Comparison of ENCODE assay signal across 8 cellular contexts in genomic region chr15:94230436-94230885, GRCh38. TPM values are rescaled to one million over a fixed set of nuclear protein-coding genes. Genes with fewer than 3 reads are reported as not detected.
DNase-seq lines count a peak whose midpoint lies in the region; ATAC-seq, FAIRE-seq and TF ChIP-seq lines count a peak whose summit lies in the region.

No MANE protein-coding gene starts in this region.

- no peak for FAIRE-seq in kidney (lab: Jason Lieb, UNC)

- CTCF ChIA-PET in SK-N-SH (lab: Yijun Ruan, JAX) = interaction anchor here (1.0 to 3.6 kb wide), 7 partner anchors 8 to 111 kb away, joined by 3 to 12 read pairs (median 6); no protein-coding TSS in a partner anchor

- TF ChIP-seq RAD21 in SK-N-SH (IDR thresholded peaks at IDR 0.05; ENCODE audit: low read length) = no peak

- no peaks in the 10 kb centered on the region for H3K36me3 ChIP-seq in SK-N-SH (replicated peaks in 1 of 2; ENCODE audit: control insufficient read depth in 1 of 2, insufficient read depth in 2 of 2, low read length in 1 of 2)
- no peaks in the 10 kb centered on the region for H3K36me3 ChIP-seq in kidney (ENCODE audit: control insufficient read depth in 1 of 2, insufficient read depth in 2 of 2, low read length in 2 of 2)
- H3K36me3 ChIP-seq in stomach smooth muscle (ENCODE audit: control insufficient read depth in 2 of 2, insufficient read depth in 2 of 2, low read length in 2 of 2) = no peaks in the 10 kb centered on the region

- TF ChIP-seq EP300 in SK-N-SH (IDR thresholded peaks at IDR 0.05; ENCODE audit: borderline replicate concordance in 1 of 2, low read depth in 1 of 2, low read length in 1 of 2) = no peak

- H3K27me3 ChIP-seq in SK-N-SH (ENCODE audit: insufficient read depth) (no peaks in the 10 kb centered on the region), stomach smooth muscle (ENCODE audit: control insufficient read depth in 1 of 2, insufficient read depth in 2 of 2, low read length in 2 of 2) (no peaks in the 10 kb centered on the region)

- peak overlapping the region; percentile 70 for H2AFZ ChIP-seq in SK-N-SH (ENCODE audit: low read depth)

- 41% methylated on average over 11 of the region's 11 CpGs for WGBS in SK-N-SH (ENCODE audit: low lambda C conversion rate)
- 8 to 21% (median 15%) methylated on average over 11 of the region's 11 CpGs for WGBS in adipose tissue, 3 donors

- POLR2A ChIA-PET in SK-N-SH (lab: Yijun Ruan, JAX) = no interaction called here

- no peaks in the 10 kb centered on the region for H3K79me2 ChIP-seq in SK-N-SH (ENCODE audit: insufficient read depth)

- DNase-seq in SK-N-SH (no peak), kidney (no peak), NCI-H1930 (lab: John Stamatoyannopoulos, UW) (no peak)

- H3K9me3 ChIP-seq in SK-N-SH (no peaks in the 10 kb centered on the region; the same call in 1 of the 2 replicates), kidney (ENCODE audit: control insufficient read depth in 1 of 2, low read length in 2 of 2) (no peaks in the 10 kb centered on the region), stomach smooth muscle (ENCODE audit: control insufficient read depth in 2 of 2, low read length in 2 of 2) (no peaks in the 10 kb centered on the region)

- ATAC-seq in SK-N-SH treated with all-trans-retinoic acid at 6 μM for 48 hours = no peak
- no peak for ATAC-seq in GM18861 (IDR thresholded peaks at IDR 0.05; ENCODE audit: unreplicated experiment)
- no peak for ATAC-seq in GM21447 (IDR thresholded peaks at IDR 0.05; ENCODE audit: unreplicated experiment)

- peak overlapping the region; percentile 52 to 53 for H3K4me3 ChIP-seq in SK-N-SH (ENCODE audit: low read depth in 2 of 2, low read length in 1 of 2)
- H3K4me3 ChIP-seq in kidney (ENCODE audit: low read length in 2 of 2) = peak overlapping the region; percentile 87 to 92
- H3K4me3 ChIP-seq in stomach smooth muscle (ENCODE audit: low read length in 2 of 2) = peak overlapping the region; percentile 82 to 88

- no peak for TF ChIP-seq CTCF in SK-N-SH (IDR thresholded peaks at IDR 0.05)
- no peak for TF ChIP-seq CTCF in kidney (IDR thresholded peaks at IDR 0.05; ENCODE audit: borderline replicate concordance, extremely low read depth, insufficient read depth)

- H3K4me2 ChIP-seq in SK-N-SH = peak overlapping the region; percentile 60

- H3K27ac ChIP-seq in SK-N-SH (ENCODE audit: low read depth in 2 of 2, low read length in 1 of 2) (peak overlapping the region in 1 of 2 experiments; percentile 68; a peak in 2 of 4 replicates), adipose tissue (ENCODE audit: low read depth, low read length) (peak overlapping the region; percentile 40), kidney (ENCODE audit: low read depth in 2 of 2, low read length in 2 of 2) (peak overlapping the region; percentile 39 to 85), stomach smooth muscle (ENCODE audit: low read length) (peak overlapping the region; percentile 38)

- no peaks in the 10 kb centered on the region for H3F3A ChIP-seq in SK-N-SH (replicated peaks; ENCODE audit: insufficient read depth)

- H4K20me1 ChIP-seq in SK-N-SH (ENCODE audit: insufficient read depth) = no peaks in the 10 kb centered on the region

- H3K9me2 ChIP-seq in SK-N-SH = no peaks in the 10 kb centered on the region

- H3K9ac ChIP-seq in SK-N-SH (no peak overlapping the region; the same call in 1 of the 2 replicates), kidney (ENCODE audit: low read length in 2 of 2) (peak overlapping the region in 1 of 2 donors; percentile 63), stomach smooth muscle (ENCODE audit: low read length in 2 of 2) (peak overlapping the region; percentile 65 to 76)

- intact Hi-C loops in kidney (cut with DNase I) = no loop called here

- H3K4me1 ChIP-seq in SK-N-SH (ENCODE audit: control insufficient read depth in 1 of 2, insufficient read depth in 2 of 2, low read depth in 1 of 2, low read length in 1 of 2) (peaks cover 0 to 5% of the 10 kb centered on the region in 2 experiments; a peak in 2 of 4 replicates), kidney (ENCODE audit: control insufficient read depth in 1 of 2, insufficient read depth in 1 of 2, low read depth in 1 of 2, low read length in 2 of 2) (no peaks in the 10 kb centered on the region), stomach smooth muscle (ENCODE audit: control insufficient read depth, insufficient read depth, low read length) (peaks cover 11% of the 10 kb centered on the region)

TF ChIP-seq in SK-N-SH, 30 proteins besides CTCF, POLR2A, EP300 and RAD21 (continues in another document):
- TF ChIP-seq IRF3 (IDR thresholded peaks at IDR 0.05; ENCODE audit: low read depth, low read length) (no peak), JUND (IDR thresholded peaks at IDR 0.05) (no peak), GABPA (IDR thresholded peaks at IDR 0.05; ENCODE audit: low read depth) (no peak), EZH2phosphoT487 (IDR thresholded peaks at IDR 0.05; ENCODE audit: borderline replicate concordance, low read depth) (no peak), POLR2AphosphoS5 (IDR thresholded peaks at IDR 0.05; ENCODE audit: low read depth, low read length) (no peak), FOXM1 (IDR thresholded peaks at IDR 0.05; ENCODE audit: low read depth) (no peak)

TF ChIP-seq in SK-N-SH treated with all-trans-retinoic acid at 6 μM for 48 hours, 23 proteins besides CTCF, POLR2A, EP300 and RAD21:
- TF ChIP-seq CSDC2 (CRISPR knock-in tag; IDR thresholded peaks at IDR 0.05) (no peak), SNAI2 (CRISPR knock-in tag; IDR thresholded peaks at IDR 0.05) (no peak), ARNTL (CRISPR knock-in tag; IDR thresholded peaks at IDR 0.05; ENCODE audit: borderline replicate concordance, low read depth) (no peak), ZNF8 (CRISPR knock-in tag; IDR thresholded peaks at IDR 0.05) (no peak), GLIS3 (CRISPR knock-in tag; IDR thresholded peaks at IDR 0.05) (no peak), ZFP30 (CRISPR knock-in tag; IDR thresholded peaks at IDR 0.05) (no peak), TCF4 (CRISPR knock-in tag; IDR thresholded peaks at IDR 0.05; ENCODE audit: borderline replicate concordance) (no peak), BACH2 (CRISPR knock-in tag; IDR thresholded peaks at IDR 0.05; ENCODE audit: borderline replicate concordance) (no peak), ZC3H10 (CRISPR knock-in tag; IDR thresholded peaks at IDR 0.05) (no peak), PATZ1 (CRISPR knock-in tag; IDR thresholded peaks at IDR 0.05; ENCODE audit: borderline replicate concordance) (no peak), ZNF70 (CRISPR knock-in tag; IDR thresholded peaks at IDR 0.05) (no peak), TOX (CRISPR knock-in tag; IDR thresholded peaks at IDR 0.05; ENCODE audit: borderline replicate concordance) (no peak)

RNA-seq across cellular contexts. Expression of gene MCTP2, which starts 0.9 kb away (rescaled TPM):
- polyA plus RNA-seq in SK-N-SH (2012; rRNA removed) (0.26 and 0.52 TPM in 2 replicates), adipose tissue (1 to 10 TPM; 2.6 to 4.7 (median 3.8) TPM), kidney (ENCODE audit: insufficient read depth, low read depth, low replicate concordance) (1.2 TPM)
- 0.13 and 0.38 TPM in 2 replicates for polyA plus RNA-seq in SK-N-SH (2012; cell fraction: cytosol; rRNA removed)
- polyA plus RNA-seq in SK-N-SH (2012; cell fraction: nucleus; rRNA removed) = 0.23 and 0.82 TPM in 2 replicates
- total RNA-seq in kidney = 21.1 TPM
